12 cellular contexts compared by ENCODE assay signal in the genomic region with DNA sequence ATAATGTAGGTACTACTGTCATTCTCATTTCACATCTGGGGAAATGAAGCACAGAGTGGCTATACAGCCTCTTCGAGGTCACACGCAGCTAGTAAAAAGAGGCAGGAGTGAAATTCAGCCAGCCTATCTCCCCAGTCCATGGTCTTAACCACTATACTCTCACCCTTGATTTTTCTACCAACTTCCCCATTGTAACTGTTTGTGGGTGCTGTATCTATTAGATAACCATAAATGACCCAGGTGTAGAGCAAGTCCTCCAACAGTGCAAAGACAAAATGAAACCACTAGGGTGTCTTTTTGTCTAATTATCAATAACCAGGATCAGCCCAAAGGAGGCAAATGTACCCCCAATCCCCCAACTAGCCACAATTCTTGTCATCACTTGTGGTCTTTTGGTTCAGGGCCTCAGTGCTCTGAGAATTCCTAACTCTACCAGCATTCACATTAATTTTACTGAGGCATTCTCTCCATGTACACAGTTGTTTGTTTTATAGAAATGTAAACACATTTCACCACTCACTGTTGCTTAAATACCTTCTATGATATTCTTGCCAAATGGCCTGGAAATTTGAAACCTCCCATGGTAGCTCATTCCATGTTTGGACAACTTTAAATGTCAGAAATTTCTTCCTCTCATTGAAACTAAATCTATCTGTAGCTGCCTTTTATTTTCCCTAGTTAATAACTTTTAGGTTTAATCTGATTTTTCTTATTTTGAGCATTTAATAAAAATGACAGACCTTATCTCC. TPM values are rescaled to one million over a fixed set of nuclear protein-coding genes. Genes with fewer than 3 reads are reported as not detected.
DNase-seq lines count a peak whose midpoint lies in the region; ATAC-seq, FAIRE-seq and TF ChIP-seq lines count a peak whose summit lies in the region.
"Had no signal": no experiment of that assay in that cellular context is flagged by ENCODE, and none has a peak within 500 bp of the region (broad histone marks: within the 10 kb centered on the region; RNA-seq: fewer than 3 reads in every experiment).

No MANE protein-coding gene starts in this region.

- DNase-seq in GM12864 (ENCODE audit: low read depth) (no peak), K562 (ENCODE audit: extremely low read depth in 1 of 4, low spot score in 3 of 4) (peak; percentile 12 to 58 (median 19)), pancreas (no peak), T-helper 9 cell (no peak), medulla oblongata (ENCODE audit: extremely low spot score) (no peak), NCI-H69 (lab: John Stamatoyannopoulos, UW) (no peak), urothelium cell line (ENCODE audit: low spot score) (no peak)
- DNase-seq: activated CD8-positive, alpha-beta memory T cell treated with anti-CD3 and anti-CD28 coated beads, Interleukin-2, amount 10 ng/mL, durations not matched to agents 7 days and 5 days; CD8-positive, alpha-beta memory T cell; glutamatergic neuron; stimulated activated naive CD8-positive, alpha-beta T cell treated with anti-CD3 and anti-CD28 coated beads, Interleukin-15, amount 100 ng/mL, for 72 hours had no signal

- TF ChIP-seq CTCF in GM12864 (IDR thresholded peaks at IDR 0.05; ENCODE audit: low read depth, low read length, missing control alignments) (peak; percentile 21), K562 (IDR thresholded peaks at IDR 0.05 in 2 of 3, conservative IDR thresholded peaks at IDR 0.05 in 1 of 3; ENCODE audit: insufficient read depth in 2 of 3, low read depth in 1 of 3, low read length in 3 of 3) (peak in 2 of 3 experiments; percentile 14 to 19; a peak in 1 of 6 replicates), pancreas (IDR thresholded peaks at IDR 0.05) (no peak)

- H3K4me3 ChIP-seq in GM12864 (ENCODE audit: low read depth, low read length): no peak overlapping the region
- H3K4me3 ChIP-seq in K562: no peak overlapping the region
- no peak overlapping the region for H3K4me3 ChIP-seq in pancreas

- peak; percentile 30; the same call in 1 of the 2 replicates for TF ChIP-seq EP300 in K562 (IDR thresholded peaks at IDR 0.05; ENCODE audit: low read length)

- intact Hi-C loops in K562 (cut with micrococcal nuclease): no loop called here
- intact Hi-C loops in pancreas (cut with DNase I): no loop called here

- peaks cover 0 to 37% of the 10 kb centered on the region in 2 experiments for H3K4me1 ChIP-seq in K562 (replicated peaks in 1 of 2; ENCODE audit: control insufficient read depth in 2 of 2, insufficient read depth in 2 of 2, low read length in 2 of 2)
- H3K4me1 ChIP-seq in pancreas: peaks cover 0 to 18% (median 17%) of the 10 kb centered on the region in 3 donors

- H3K79me2 ChIP-seq in K562 (ENCODE audit: control insufficient read depth, insufficient read depth, low read length): no peaks in the 10 kb centered on the region

- FAIRE-seq in K562 (lab: Jason Lieb, UNC) (peak; percentile 29), pancreas (lab: Jason Lieb, UNC) (no peak), urothelium cell line (lab: Jason Lieb, UNC) (no peak)

- 0% methylated on average over 2 of the region's 2 CpGs for WGBS in K562 (ENCODE audit: insufficient coverage, low coverage, missing lambda C conversion rate)
- 92 to 100% methylated on average over 2 of the region's 2 CpGs for WGBS in pancreas, 2 donors

- CTCF ChIA-PET in K562 (lab: Yijun Ruan, JAX; ENCODE audit: low intra/inter-chr PET ratio): no interaction called here

- no peaks in the 10 kb centered on the region for H4K20me1 ChIP-seq in K562 (replicated peaks; ENCODE audit: control insufficient read depth, insufficient read depth, low read length)

- BruUV-seq in K562 (replicated peaks; lab: Mats Ljungman, UMichigan): no TSS peak

- H3K27ac ChIP-seq in K562 (ENCODE audit: extremely low read depth, low read depth, low read length): no peak overlapping the region
- H3K27ac ChIP-seq in pancreas: peak overlapping the region in 3 of 4 donors; percentile 50 to 70 (median 54)

- H3K9ac ChIP-seq in K562 (ENCODE audit: insufficient read depth in 1 of 2, low read depth in 2 of 2, low read length in 2 of 2): no peak overlapping the region

- H3K4me2 ChIP-seq in K562 (ENCODE audit: insufficient read depth, low read length): no peak overlapping the region

- TF ChIP-seq POLR2A in K562 (conservative IDR thresholded peaks at IDR 0.05): no peak

- H3K27me3 ChIP-seq in K562 (ENCODE audit: control insufficient read depth in 2 of 2, insufficient read depth in 2 of 2, low read length in 2 of 2): no peaks in the 10 kb centered on the region
- no peaks in the 10 kb centered on the region for H3K27me3 ChIP-seq in pancreas

- H2AFZ ChIP-seq in K562 (ENCODE audit: low read depth, low read length): peak overlapping the region; percentile 58; the same call in 1 of the 2 replicates

- peak; percentile 79 for ATAC-seq in HG03469 (IDR thresholded peaks at IDR 0.05; ENCODE audit: unreplicated experiment)
- peak; percentile 65 for ATAC-seq in K562
- peak; percentile 59 to 75 (median 64) for ATAC-seq in pancreas
- ATAC-seq: activated CD8-positive, alpha-beta memory T cell treated with anti-CD3 and anti-CD28 coated beads, Interleukin-2, amount 10 ng/mL, durations not matched to agents 7 days and 5 days; stimulated activated naive CD8-positive, alpha-beta T cell treated with anti-CD3 and anti-CD28 coated beads, Interleukin-15, amount 100 ng/mL, for 72 hours had no signal

- H3K9me3 ChIP-seq in K562 (replicated peaks; ENCODE audit: control insufficient read depth, insufficient read depth, low read depth, low read length): no peaks in the 10 kb centered on the region
- no peaks in the 10 kb centered on the region for H3K9me3 ChIP-seq in pancreas

- in situ Hi-C loops in K562 (cut with MboI): no loop called here

- TF ChIP-seq RAD21 in K562 (CRISPR knock-in tag; conservative IDR thresholded peaks at IDR 0.05 in 1 of 2, IDR thresholded peaks at IDR 0.05 in 1 of 2): no peak

- H3K36me3 ChIP-seq in K562 (ENCODE audit: control insufficient read depth, insufficient read depth, low read length) (no peaks in the 10 kb centered on the region), pancreas (no peaks in the 10 kb centered on the region)

- no peaks in the 10 kb centered on the region for H3K9me1 ChIP-seq in K562 (ENCODE audit: control insufficient read depth, insufficient read depth, low read length)

- POLR2A ChIA-PET in K562 (lab: Yijun Ruan, JAX): interaction anchor here (1.0 kb wide), 1 partner anchor 19 kb away, joined by 3 read pairs; no protein-coding TSS in a partner anchor

TF ChIP-seq in K562, 482 proteins besides CTCF, POLR2A, EP300 and RAD21 (continues in another document):
- TF ChIP-seq SIN3A (IDR thresholded peaks at IDR 0.05; ENCODE audit: borderline replicate concordance in 2 of 2, control insufficient read depth in 1 of 2, low read depth in 2 of 2, low read length in 2 of 2) (no peak), KLF13 (tag; IDR thresholded peaks at IDR 0.05; ENCODE audit: borderline replicate concordance, low read depth) (no peak), RNF2 (IDR thresholded peaks at IDR 0.05) (no peak), TEAD1 (CRISPR knock-in tag; IDR thresholded peaks at IDR 0.05) (no peak), PCBP1 (IDR thresholded peaks at IDR 0.05; ENCODE audit: low read depth, low read length, poor library complexity, severe bottlenecking) (no peak), SMARCA4 (IDR thresholded peaks at IDR 0.05) (no peak)
- TF ChIP-seq, protein P1, sequence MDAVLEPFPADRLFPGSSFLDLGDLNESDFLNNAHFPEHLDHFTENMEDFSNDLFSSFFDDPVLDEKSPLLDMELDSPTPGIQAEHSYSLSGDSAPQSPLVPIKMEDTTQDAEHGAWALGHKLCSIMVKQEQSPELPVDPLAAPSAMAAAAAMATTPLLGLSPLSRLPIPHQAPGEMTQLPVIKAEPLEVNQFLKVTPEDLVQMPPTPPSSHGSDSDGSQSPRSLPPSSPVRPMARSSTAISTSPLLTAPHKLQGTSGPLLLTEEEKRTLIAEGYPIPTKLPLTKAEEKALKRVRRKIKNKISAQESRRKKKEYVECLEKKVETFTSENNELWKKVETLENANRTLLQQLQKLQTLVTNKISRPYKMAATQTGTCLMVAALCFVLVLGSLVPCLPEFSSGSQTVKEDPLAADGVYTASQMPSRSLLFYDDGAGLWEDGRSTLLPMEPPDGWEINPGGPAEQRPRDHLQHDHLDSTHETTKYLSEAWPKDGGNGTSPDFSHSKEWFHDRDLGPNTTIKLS (IDR thresholded peaks at IDR 0.05; ENCODE audit: borderline replicate concordance, low read depth): no peak

RNA-seq across cellular contexts. Expression of gene SLC40A1, which starts 58.7 kb away (rescaled TPM):
- 68.8 and 93.7 TPM in 2 replicates for total RNA-seq in K562 (2011; cell fraction: chromatin; rRNA removed; ENCODE audit: low replicate concordance)
- total RNA-seq in K562 (2011; cell fraction: nucleolus; rRNA removed): 41.2 and 67.8 TPM in 2 replicates
- total RNA-seq in K562 (2011; cell fraction: nucleoplasm; rRNA removed): 71.1 and 83.7 TPM in 2 replicates
- total RNA-seq in K562 (2014; rRNA removed) (61.3 and 64.9 TPM in 2 replicates), K562 (2014; rRNA removed; fragmentation: Illumina TruSeq; extraction: Trizol) (71.2 and 79.7 TPM in 2 replicates), K562 (2015; rRNA removed; fragmentation: Illumina TruSeq; extraction: Trizol) (87.6 and 95.9 TPM in 2 replicates), K562 (2021) (44.1 and 47.8 TPM in 2 replicates), pancreas (10 to 100 TPM; 31.4 to 65.8 (median 43.2) TPM)
- polyA plus RNA-seq in K562 (2011; rRNA removed) (29.8 and 53.5 TPM in 2 replicates), K562 (2014; fragmentation: Illumina TruSeq; extraction: Trizol) (60.6 and 65.1 TPM in 2 replicates), K562 (2014; fragmentation: Nextera tagmentation; extraction: Ambion mirVana) (10 to 100 TPM; 53.3 to 54.9 TPM), K562 (2014; rRNA removed) (41.0 and 42.2 TPM in 2 replicates), pancreas (10 to 100 TPM; 14.0 to 26.8 TPM)
- polyA plus RNA-seq in K562 (2011; cell fraction: cytosol; rRNA removed): 30.2 and 32.8 TPM in 2 replicates
- polyA plus RNA-seq in K562 (2011; cell fraction: nucleus; rRNA removed): 56.2 and 99.4 TPM in 2 replicates
- polyA plus RNA-seq in K562 (2012): 26.8 and 44.9 TPM in 2 replicates
- polyA minus RNA-seq in K562 (2011; rRNA and poly(A)+ RNA removed): 62.5 and 95.5 TPM in 2 replicates
- polyA minus RNA-seq in K562 (2011; cell fraction: cytosol; rRNA and poly(A)+ RNA removed): 15.3 and 44.3 TPM in 2 replicates
- 67.9 and 73.3 TPM in 2 replicates for polyA minus RNA-seq in K562 (2011; cell fraction: nucleus; rRNA and poly(A)+ RNA removed)

Comparison
In these comparisons a context has a peak if more than half of its experiments do, and no peak if none do; other contexts are left out.
1. DNase-seq: peak in K562 (4 of 4); none in GM12864 (single experiment), pancreas (0 of 6), T-helper 9 cell (single experiment), medulla oblongata (single experiment), NCI-H69 (single experiment) and urothelium cell line (single experiment).
2. CTCF ChIP-seq: peak in GM12864 (single experiment) and K562 (2 of 3); none in pancreas (0 of 4).
3. Peak in every context shown above with its lines, with median percentiles within 50 percentile points of each other: ATAC-seq.